Comparison of ENCODE assay signal across 8 cellular contexts in the genomic region with DNA sequence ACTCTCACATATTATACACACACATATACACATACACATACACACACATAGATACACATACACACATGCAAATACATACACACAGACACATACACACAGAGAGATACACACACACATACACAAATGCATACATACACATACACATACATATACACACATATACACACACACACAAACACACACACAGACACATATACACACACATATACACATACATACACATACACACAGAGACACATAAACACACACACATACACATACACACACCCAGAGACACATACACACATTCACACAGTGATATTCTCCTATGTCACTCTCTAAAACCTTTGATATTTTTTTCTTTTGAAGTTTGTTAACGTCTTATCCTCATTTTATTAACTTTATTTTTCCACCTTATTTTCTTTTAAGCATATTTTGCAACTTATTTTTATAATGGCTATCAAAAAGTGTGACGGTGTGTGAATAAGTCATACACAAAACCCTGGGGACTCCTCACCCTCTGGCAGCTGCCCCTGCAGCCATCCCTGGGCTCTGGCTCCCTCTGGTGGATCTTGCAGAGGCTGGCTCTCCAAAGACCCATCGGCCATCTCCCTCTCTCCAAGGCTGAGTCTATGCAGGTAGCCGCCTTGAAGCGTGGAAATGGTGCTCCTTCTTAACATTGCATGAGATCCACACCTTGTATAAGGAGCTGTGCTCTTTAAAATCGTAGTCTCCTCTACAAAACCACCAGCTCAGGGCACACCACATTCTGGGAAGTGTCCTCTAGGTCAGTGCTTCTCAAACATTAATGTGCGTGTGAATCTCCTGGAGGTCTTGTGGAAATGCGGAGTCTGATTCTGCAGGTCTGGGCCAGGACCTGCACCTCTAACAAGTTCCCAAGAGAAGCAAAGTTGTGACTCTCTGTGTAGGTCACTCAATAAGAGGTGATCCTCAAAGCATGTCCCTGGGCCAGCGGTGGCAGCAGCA. TPM values are rescaled to one million over a fixed set of nuclear protein-coding genes. Genes with fewer than 3 reads are reported as not detected.
DNase-seq lines count a peak whose midpoint lies in the region; ATAC-seq and TF ChIP-seq lines count a peak whose summit lies in the region.

No MANE protein-coding gene starts in this region.

- in situ Hi-C loops in GM13977 (cut with MboI; ENCODE audit: low pct_unique_long_range_greater_than_20kb, low sequenced_read_pairs, unreplicated experiment) = no loop called here

- no peaks in the 10 kb centered on the region for H3K27me3 Mint-ChIP-seq in activated naive CD8-positive, alpha-beta T cell treated with anti-CD3 and anti-CD28 coated beads, Interleukin-2, amount 50 U/mL, for 24 hours

- H3K4me1 Mint-ChIP-seq in activated naive CD8-positive, alpha-beta T cell treated with anti-CD3 and anti-CD28 coated beads, Interleukin-2, amount 50 U/mL, for 24 hours = no peaks in the 10 kb centered on the region

- intact Hi-C loops in left cardiac atrium (cut with DNase I) = loop anchor here in 1 of 2 donors (1.0 to 10.0 kb wide), 3 partner anchors 55 to 409 kb away; a partner anchor contains a TSS

- no peak overlapping the region for H3K4me3 ChIP-seq in AG04449 (ENCODE audit: low read depth, low read length)

- peak; percentile 90 for ATAC-seq in activated naive CD8-positive, alpha-beta T cell treated with anti-CD3 and anti-CD28 coated beads, Interleukin-2, amount 50 U/mL, for 24 hours
- peak; percentile 93 to 96 for ATAC-seq in left cardiac atrium
- no peak for ATAC-seq in HG03139 (IDR thresholded peaks at IDR 0.05; ENCODE audit: unreplicated experiment)

- POLR2A ChIA-PET in AG04449 (lab: Yijun Ruan, JAX) = no interaction called here

- H3K4me3 Mint-ChIP-seq in activated naive CD8-positive, alpha-beta T cell treated with anti-CD3 and anti-CD28 coated beads, Interleukin-2, amount 50 U/mL, for 24 hours = no peak overlapping the region

- H3K36me3 Mint-ChIP-seq in activated naive CD8-positive, alpha-beta T cell treated with anti-CD3 and anti-CD28 coated beads, Interleukin-2, amount 50 U/mL, for 24 hours (ENCODE audit: low read depth) = no peaks in the 10 kb centered on the region

- TF ChIP-seq CTCF in AG04449 (IDR thresholded peaks at IDR 0.05; ENCODE audit: insufficient read depth, low read length, missing control alignments) = peak; percentile 87
- TF ChIP-seq CTCF in GM13977 (IDR thresholded peaks at IDR 0.05; ENCODE audit: extremely low read depth, insufficient read depth, missing control alignments) = peak; percentile 89

- DNase-seq in AG04449 (ENCODE audit: low read depth, low spot score) (no peak), GM13977 (ENCODE audit: low spot score) (peak; percentile 73), KG1 (lab: John Stamatoyannopoulos, UW) (peak; percentile 14), SHP77 (lab: John Stamatoyannopoulos, UW) (peak; percentile 56 to 75), left cardiac atrium (peak; percentile 70), renal cortical epithelial cell (ENCODE audit: low read depth) (peak; percentile 29)
- DNase-seq in activated naive CD8-positive, alpha-beta T cell treated with anti-CD3 and anti-CD28 coated beads, Interleukin-2, amount 50 U/mL, for 24 hours = peak; percentile 59

- no peaks in the 10 kb centered on the region for H3K9me3 Mint-ChIP-seq in activated naive CD8-positive, alpha-beta T cell treated with anti-CD3 and anti-CD28 coated beads, Interleukin-2, amount 50 U/mL, for 24 hours

- H3K27ac Mint-ChIP-seq in activated naive CD8-positive, alpha-beta T cell treated with anti-CD3 and anti-CD28 coated beads, Interleukin-2, amount 50 U/mL, for 24 hours = no peak overlapping the region

- CTCF ChIA-PET in AG04449 (lab: Yijun Ruan, JAX) = interaction anchor here (0.6 to 2.0 kb wide), 5 partner anchors 9 to 407 kb away, joined by 3 to 15 read pairs (median 5); no protein-coding TSS in a partner anchor

RNA-seq across cellular contexts. Expression of a gene that starts 4.1 kb away (rescaled TPM):
- not detected for total RNA-seq in left cardiac atrium
- total RNA-seq in renal cortical epithelial cell = not detected in 2 replicates
